Comparison of ENCODE assay signal across 21 cellular contexts in the genomic region with DNA sequence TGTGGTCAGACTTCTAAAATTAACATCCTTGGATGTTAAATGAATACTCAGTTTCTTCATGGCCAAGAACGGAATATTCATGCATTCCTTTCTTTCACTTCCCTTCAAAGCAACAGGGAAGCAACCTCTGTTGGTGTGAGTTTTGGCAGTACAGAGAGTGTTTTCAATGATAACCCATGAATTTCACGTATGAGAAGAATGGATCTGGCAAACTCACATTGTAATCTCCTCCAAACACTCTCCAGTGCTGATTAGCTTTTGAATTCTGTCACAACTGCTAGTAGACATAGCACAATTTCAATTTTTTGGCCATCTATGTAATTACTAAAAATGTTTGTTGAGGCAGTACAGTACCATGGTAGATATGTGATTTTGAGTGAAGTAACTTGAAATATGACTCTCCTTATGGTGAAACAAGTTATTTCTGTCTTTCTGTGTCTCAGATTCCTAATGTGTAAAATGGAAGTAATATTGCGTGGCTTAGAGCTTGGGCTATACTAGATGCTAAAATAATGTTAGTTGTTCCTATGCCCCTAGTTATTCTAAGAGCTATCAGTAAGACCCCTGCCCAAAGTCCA.
DNase-seq lines count a peak whose midpoint lies in the region; ATAC-seq and TF ChIP-seq lines count a peak whose summit lies in the region.
"Had no signal": no experiment of that assay in that cellular context is flagged by ENCODE, and none has a peak within 500 bp of the region (broad histone marks: within the 10 kb centered on the region; RNA-seq: fewer than 3 reads in every experiment).

No MANE protein-coding gene starts in this region.

- peaks cover 20% of the 10 kb centered on the region for H3K4me1 Mint-ChIP-seq in Calu3 (ENCODE audit: low read depth, unreplicated experiment)
- H3K4me1 Mint-ChIP-seq: activated CD4-positive, alpha-beta memory T cell treated with anti-CD3 and anti-CD28 coated beads, Interleukin-2, amount 10 ng/mL, durations not matched to agents 7 days and 5 days; T-cell had no signal

- H3K36me3 ChIP-seq in brain microvascular endothelial cell (replicated peaks) (no peaks in the 10 kb centered on the region), right atrium auricular region (no peaks in the 10 kb centered on the region), uterus (no peaks in the 10 kb centered on the region)
- H3K36me3 ChIP-seq: left lung had no signal

- TF ChIP-seq CTCF in brain microvascular endothelial cell (IDR thresholded peaks at IDR 0.05; ENCODE audit: low read depth, low read length, missing control alignments) (no peak), right atrium auricular region (IDR thresholded peaks at IDR 0.05) (no peak), uterus (IDR thresholded peaks at IDR 0.05) (no peak), Calu3 (IDR thresholded peaks at IDR 0.05; ENCODE audit: unreplicated experiment) (no peak)

- no TSS peak for BruUV-seq in Calu3 (replicated peaks; lab: Mats Ljungman, UMichigan)

- CTCF ChIA-PET in Calu3 (lab: Charles Lee): no interaction called here

- no peak overlapping the region for H3K27ac Mint-ChIP-seq in Calu3 (ENCODE audit: unreplicated experiment)
- H3K27ac Mint-ChIP-seq: activated CD4-positive, alpha-beta memory T cell treated with anti-CD3 and anti-CD28 coated beads, Interleukin-2, amount 10 ng/mL, durations not matched to agents 7 days and 5 days; dendritic cell treated with granulocyte-macrophage colony-stimulating factor and Interleukin-4, amounts not matched to agents 40 ng/mL and 50 ng/mL, for 4 days; naive thymus-derived CD4-positive, alpha-beta T cell; T-cell had no signal

- H3K27me3 ChIP-seq in brain microvascular endothelial cell (replicated peaks): no peaks in the 10 kb centered on the region
- no peaks in the 10 kb centered on the region for H3K27me3 ChIP-seq in right atrium auricular region
- H3K27me3 ChIP-seq in uterus: no peaks in the 10 kb centered on the region
- H3K27me3 ChIP-seq: left lung had no signal

- H3K4me1 ChIP-seq in right atrium auricular region: peaks cover 0 to 80% of the 10 kb centered on the region in 2 donors
- peaks cover 0 to 9% of the 10 kb centered on the region in 2 donors for H3K4me1 ChIP-seq in uterus

- ATAC-seq in Right ventricle myocardium inferior (peak; percentile 57), HG03039 (IDR thresholded peaks at IDR 0.05; ENCODE audit: unreplicated experiment) (no peak)
- ATAC-seq: esophagus mucosa; left lung; naive thymus-derived CD4-positive, alpha-beta T cell; T-cell had no signal

- H3K9me3 Mint-ChIP-seq in Calu3 (ENCODE audit: low read depth, unreplicated experiment): no peaks in the 10 kb centered on the region
- H3K9me3 Mint-ChIP-seq: activated CD4-positive, alpha-beta memory T cell treated with anti-CD3 and anti-CD28 coated beads, Interleukin-2, amount 10 ng/mL, durations not matched to agents 7 days and 5 days; dendritic cell treated with granulocyte-macrophage colony-stimulating factor and Interleukin-4, amounts not matched to agents 40 ng/mL and 50 ng/mL, for 4 days; naive thymus-derived CD4-positive, alpha-beta T cell; T-cell had no signal

- DNase-seq in Right ventricle myocardium inferior (ENCODE audit: missing footprints) (no peak), cardiac septum (ENCODE audit: low spot score) (no peak), brain microvascular endothelial cell (peak; percentile 11), right atrium auricular region (ENCODE audit: low spot score) (no peak), uterus (no peak), dermis blood vessel endothelial cell (no peak), Calu3 (no peak)
- DNase-seq: activated CD4-positive, alpha-beta memory T cell treated with anti-CD3 and anti-CD28 coated beads, Interleukin-2, amount 10 ng/mL, durations not matched to agents 7 days and 5 days; hypothalamus; left lung; naive thymus-derived CD4-positive, alpha-beta T cell; NCI-H1092; NCI-H2171; psoas muscle; stimulated activated naive CD4-positive, alpha-beta T cell; T-cell had no signal

- H3K9me3 ChIP-seq in right atrium auricular region: no peaks in the 10 kb centered on the region
- no peaks in the 10 kb centered on the region for H3K9me3 ChIP-seq in uterus
- H3K9me3 ChIP-seq: left lung, psoas muscle had no signal

- intact Hi-C loops in Right ventricle myocardium inferior (cut with DNase I): no loop called here
- intact Hi-C loops in cardiac septum (cut with DNase I): loop anchor here (5.0 kb wide), 1 partner anchor 101 kb away; no protein-coding TSS in a partner anchor
- intact Hi-C loops in uterus (cut with DNase I; ENCODE audit: low total_unique reads): no loop called here
- intact Hi-C loops in Calu3 (cut with micrococcal nuclease; ENCODE audit: unreplicated experiment): no loop called here

- H3K4me3 ChIP-seq in brain microvascular endothelial cell (ENCODE audit: low read depth, low read length) (no peak overlapping the region), right atrium auricular region (no peak overlapping the region), uterus (no peak overlapping the region)
- H3K4me3 ChIP-seq: left lung, psoas muscle had no signal

- no peaks in the 10 kb centered on the region for H3K27me3 Mint-ChIP-seq in Calu3 (ENCODE audit: unreplicated experiment)
- H3K27me3 Mint-ChIP-seq: dendritic cell treated with granulocyte-macrophage colony-stimulating factor and Interleukin-4, amounts not matched to agents 40 ng/mL and 50 ng/mL, for 4 days had no signal

- TF ChIP-seq POLR2A in uterus (IDR thresholded peaks at IDR 0.05): no peak

- H3K27ac ChIP-seq in brain microvascular endothelial cell (peak overlapping the region; percentile 24), right atrium auricular region (peak overlapping the region; percentile 59 to 84), uterus (peak overlapping the region; percentile 34 to 38)
- H3K27ac ChIP-seq: C4-2B, left lung, psoas muscle, VCaP had no signal

- no peaks in the 10 kb centered on the region for H3K36me3 Mint-ChIP-seq in Calu3 (ENCODE audit: insufficient read depth, unreplicated experiment)
- H3K36me3 Mint-ChIP-seq: naive thymus-derived CD4-positive, alpha-beta T cell; T-cell had no signal

- in situ Hi-C loops in brain microvascular endothelial cell (cut with HindIII; ENCODE audit: low pct_ligation_motif_present, low sequenced_read_pairs): no loop called here

- H3K4me3 Mint-ChIP-seq in Calu3 (ENCODE audit: low read depth, unreplicated experiment): no peak overlapping the region
- H3K4me3 Mint-ChIP-seq: activated CD4-positive, alpha-beta memory T cell treated with anti-CD3 and anti-CD28 coated beads, Interleukin-2, amount 10 ng/mL, durations not matched to agents 7 days and 5 days; dendritic cell treated with granulocyte-macrophage colony-stimulating factor and Interleukin-4, amounts not matched to agents 40 ng/mL and 50 ng/mL, for 4 days; naive thymus-derived CD4-positive, alpha-beta T cell; T-cell had no signal
